In the genomic region with DNA sequence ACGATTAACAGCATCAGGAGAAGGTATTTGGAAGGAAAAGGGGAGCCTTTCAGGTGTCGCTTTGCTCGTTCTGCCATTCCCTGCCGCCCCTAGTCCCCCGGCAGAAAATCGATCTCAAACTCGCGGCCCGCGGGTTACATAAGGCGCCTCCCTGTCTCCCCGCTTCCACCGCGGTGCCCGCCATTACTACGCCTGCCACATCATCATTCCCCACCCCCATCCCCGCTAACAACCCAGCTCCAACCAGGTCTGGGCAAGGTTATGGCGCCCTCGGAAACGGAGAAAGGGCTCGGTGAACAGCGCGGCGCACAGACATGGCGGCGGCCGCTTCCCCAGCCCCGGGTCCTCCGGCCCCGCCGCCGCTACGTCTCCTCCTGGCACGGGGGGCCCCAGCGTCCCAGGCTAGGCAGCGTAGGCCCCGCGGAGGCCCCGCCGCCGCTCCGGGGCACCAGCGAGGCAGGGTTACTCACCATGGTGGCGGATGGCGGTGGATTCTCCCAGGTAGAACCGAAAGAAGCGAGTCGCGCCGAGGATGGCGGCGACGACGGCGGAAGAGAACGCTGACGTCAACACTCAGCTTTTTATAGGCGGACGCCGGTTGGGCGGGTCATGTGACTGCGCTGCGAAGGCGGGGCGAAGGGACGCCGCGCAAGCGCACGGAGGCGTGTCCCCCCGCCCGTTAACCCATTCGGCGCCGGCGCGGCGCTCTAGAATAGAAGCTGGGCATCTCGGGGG, we compare ENCODE assay signal across 8 cellular contexts. TPM values are rescaled to one million over a fixed set of nuclear protein-coding genes. Genes with fewer than 3 reads are reported as not detected.
A peak's percentile ranks its signal among the peaks of the same experiment; 100 is the strongest.
DNase-seq lines count a peak whose midpoint lies in the region; ATAC-seq and TF ChIP-seq lines count a peak whose summit lies in the region.

A gene (minus strand): TSS at position 556 of the 735 bp plus-strand sequence. CDS start 83 bp downstream, at position 473.

- H3K4me1 ChIP-seq in DND-41 (ENCODE audit: insufficient read depth, low read length) (peaks cover 74% of the 10 kb centered on the region), HCT116 (ENCODE audit: control insufficient read depth in 1 of 2, insufficient read depth in 2 of 2, low read length in 2 of 2) (peaks cover 22 to 47% of the 10 kb centered on the region in 2 experiments), upper lobe of left lung (peaks cover 39 to 66% (median 42%) of the 10 kb centered on the region in 4 donors)

- H3K4me3 ChIP-seq in DND-41 (ENCODE audit: low read depth in 1 of 2, low read length in 2 of 2) (peak within 1 kb of the TSS; percentile 69 to 73), HCT116 (replicated peaks in 1 of 2; ENCODE audit: low read depth in 1 of 2, low read length in 2 of 2) (peak within 1 kb of the TSS; percentile 95), upper lobe of left lung (peak within 1 kb of the TSS; percentile 73 to 91 (median 86))

- H3K4me2 ChIP-seq in DND-41 (ENCODE audit: insufficient read depth, low read length) (peak within 1 kb of the TSS; percentile 87), HCT116 (ENCODE audit: low read length) (peak within 1 kb of the TSS; percentile 84)

- H3K36me3 ChIP-seq in DND-41 (ENCODE audit: insufficient read depth, low read length) (peaks cover 50% of the 10 kb centered on the region), HCT116 (ENCODE audit: control insufficient read depth in 1 of 2, insufficient read depth in 2 of 2, low read length in 2 of 2) (peaks cover 37 to 49% of the 10 kb centered on the region in 2 experiments), upper lobe of left lung (peaks cover 38 to 44% (median 41%) of the 10 kb centered on the region in 4 donors)

- H3K27ac Mint-ChIP-seq in progenitor cell of endocrine pancreas = peak within 1 kb of the TSS; percentile 99

- no peaks in the 10 kb centered on the region for H3K27me3 ChIP-seq in DND-41 (ENCODE audit: insufficient read depth, low read length, poor library complexity)
- no peaks in the 10 kb centered on the region for H3K27me3 ChIP-seq in HCT116 (ENCODE audit: insufficient read depth, low read length)
- H3K27me3 ChIP-seq in upper lobe of left lung = no peaks in the 10 kb centered on the region

- H3K27ac ChIP-seq in DND-41 (ENCODE audit: low read length) (peak within 1 kb of the TSS; percentile 89), HCT116 (ENCODE audit: low read depth, low read length) (peak within 1 kb of the TSS; percentile 98), upper lobe of left lung (peak within 1 kb of the TSS; percentile 90 to 98 (median 94))

- CTCF ChIA-PET in HCT116 (lab: Charles Lee) = interaction anchor here (1.0 to 2.1 kb wide), 6 partner anchors 14 to 223 kb away, joined by 3 to 14 read pairs (median 6); a partner anchor contains a TSS

- H3K9ac ChIP-seq in DND-41 (ENCODE audit: low read depth, low read length) (peak within 1 kb of the TSS; percentile 71), HCT116 (ENCODE audit: low read length) (peak within 1 kb of the TSS; percentile 99)

- DNase-seq in DND-41 (peak; percentile 90), HCT116 (ENCODE audit: low read depth, low spot score) (peak; percentile 68), NCI-H146 treated with DMSO at 0.1 percent for 48 hours (lab: John Stamatoyannopoulos, UW; ENCODE audit: unreplicated experiment) (peak; percentile 46), T-helper 2 cell (peak; percentile 78 to 92 (median 85)), amniotic stem cell (lab: John Stamatoyannopoulos, UW) (peak; percentile 68), left cardiac atrium (peak; percentile 91), progenitor cell of endocrine pancreas (ENCODE audit: low spot score, unreplicated experiment) (peak; percentile 86), upper lobe of left lung (peak; percentile 80 to 98)

- H4K20me1 ChIP-seq in DND-41 (ENCODE audit: insufficient read depth, low read length) = peaks cover 51% of the 10 kb centered on the region
- H4K20me1 ChIP-seq in HCT116 (ENCODE audit: insufficient read depth) = peaks cover 47% of the 10 kb centered on the region; the same call in 1 of the 2 replicates

- POLR2A ChIA-PET in HCT116 (lab: Charles Lee) = interaction anchor here (0.7 to 3.1 kb wide), 16 partner anchors 9 to 486 kb away, joined by 3 to 60 read pairs (median 4); a partner anchor contains a TSS

- TF ChIP-seq RAD21 in HCT116 (IDR thresholded peaks at IDR 0.05; ENCODE audit: low read depth) = no peak

- H2AFZ ChIP-seq in DND-41 (ENCODE audit: low read depth, low read length) (peak within 1 kb of the TSS; percentile 86), HCT116 (ENCODE audit: low read depth, low read length, poor library complexity, severe bottlenecking) (peak within 1 kb of the TSS; percentile 95)

- TF ChIP-seq EP300 in upper lobe of left lung (IDR thresholded peaks at IDR 0.05) = peak in 1 of 4 donors; percentile 89

- H3K9me3 ChIP-seq in DND-41 (ENCODE audit: insufficient read depth, low read length, severe bottlenecking) (no peaks in the 10 kb centered on the region), HCT116 (ENCODE audit: control insufficient read depth in 1 of 2, insufficient read depth in 1 of 2, low read depth in 1 of 2, low read length in 2 of 2) (no peaks in the 10 kb centered on the region), upper lobe of left lung (no peaks in the 10 kb centered on the region)

- ATAC-seq in DND-41 (ENCODE audit: insufficient read depth, low read depth) (peak; percentile 64), HCT116 (peak; percentile 26), left cardiac atrium (peak; percentile 62 to 80), upper lobe of left lung (ENCODE audit: low FRiP score in 2 of 2) (peak; percentile 79 to 87)

- H3K27me3 Mint-ChIP-seq in progenitor cell of endocrine pancreas = no peaks in the 10 kb centered on the region

- TF ChIP-seq POLR2A in HCT116 (IDR thresholded peaks at IDR 0.05; ENCODE audit: borderline replicate concordance, extremely low read depth, insufficient read depth, insufficient read length) = peak; percentile 99
- peak; percentile 64 to 100 (median 98) for TF ChIP-seq POLR2A in upper lobe of left lung (IDR thresholded peaks at IDR 0.05)

- RAD21 ChIA-PET in HCT116 (lab: Charles Lee; ENCODE audit: low non-redundant PET in 1 of 2, low total read pairs in 2 of 2, uncharacterized antibody in 2 of 2, unreplicated experiment in 2 of 2) = no interaction called here

- peaks cover 23% of the 10 kb centered on the region for H3K4me1 Mint-ChIP-seq in progenitor cell of endocrine pancreas (ENCODE audit: low read depth)

- peaks cover 24% of the 10 kb centered on the region for H3K36me3 Mint-ChIP-seq in progenitor cell of endocrine pancreas (ENCODE audit: insufficient read depth)

- no peaks in the 10 kb centered on the region for H3K9me3 Mint-ChIP-seq in progenitor cell of endocrine pancreas (ENCODE audit: low read depth)

- intact Hi-C loops in HCT116 (cut with micrococcal nuclease) = loop anchor here (5.0 kb wide), 2 partner anchors 133 to 202 kb away; no protein-coding TSS in a partner anchor
- intact Hi-C loops in left cardiac atrium (cut with DNase I) = loop anchor here (2.0 to 10.0 kb wide), 3 partner anchors 14 to 217 kb away; a partner anchor contains a TSS

- no peaks in the 10 kb centered on the region for H3K9me2 ChIP-seq in HCT116 (ENCODE audit: insufficient read depth)

- BruUV-seq in HCT116 (replicated peaks; lab: Mats Ljungman, UMichigan) = no TSS peak

- TF ChIP-seq CTCF in DND-41 (IDR thresholded peaks at IDR 0.05; ENCODE audit: borderline replicate concordance, extremely low read depth, low read length, poor library complexity, severe bottlenecking) (no peak), HCT116 (IDR thresholded peaks at IDR 0.05 in 2 of 3, conservative IDR thresholded peaks at IDR 0.05 in 1 of 3; ENCODE audit: borderline replicate concordance in 1 of 3, insufficient read depth in 1 of 3, low read depth in 2 of 3, low read length in 2 of 3) (no peak), progenitor cell of endocrine pancreas (IDR thresholded peaks at IDR 0.05; ENCODE audit: unreplicated experiment) (no peak), upper lobe of left lung (IDR thresholded peaks at IDR 0.05) (peak in 4 of 6 experiments; percentile 8 to 46 (median 28))

- H3K4me3 Mint-ChIP-seq in progenitor cell of endocrine pancreas (ENCODE audit: low read depth) = peak within 1 kb of the TSS; percentile 98

- WGBS in upper lobe of left lung, 2 donors = 0% methylated on average over 11 to 53 of the region's 80 CpGs

- H3K79me2 ChIP-seq in DND-41 (ENCODE audit: insufficient read depth, low read length) (peaks cover 58% of the 10 kb centered on the region), HCT116 (ENCODE audit: insufficient read depth, low read length) (peaks cover 53% of the 10 kb centered on the region)

TF ChIP-seq in HCT116, 20 proteins besides CTCF, POLR2A, EP300 and RAD21 (continues in another document):
- TF ChIP-seq SP1 (IDR thresholded peaks at IDR 0.05; ENCODE audit: low read depth) = peak; percentile 86
- peak; percentile 87 for TF ChIP-seq YY1 (IDR thresholded peaks at IDR 0.05; ENCODE audit: extremely low read depth, insufficient replicate concordance, low read depth, low read length)
- no peak for TF ChIP-seq EZH2phosphoT487 (IDR thresholded peaks at IDR 0.05; ENCODE audit: borderline replicate concordance)
- no peak for TF ChIP-seq CEBPB (IDR thresholded peaks at IDR 0.05; ENCODE audit: low read depth)
- TF ChIP-seq, protein P1, sequence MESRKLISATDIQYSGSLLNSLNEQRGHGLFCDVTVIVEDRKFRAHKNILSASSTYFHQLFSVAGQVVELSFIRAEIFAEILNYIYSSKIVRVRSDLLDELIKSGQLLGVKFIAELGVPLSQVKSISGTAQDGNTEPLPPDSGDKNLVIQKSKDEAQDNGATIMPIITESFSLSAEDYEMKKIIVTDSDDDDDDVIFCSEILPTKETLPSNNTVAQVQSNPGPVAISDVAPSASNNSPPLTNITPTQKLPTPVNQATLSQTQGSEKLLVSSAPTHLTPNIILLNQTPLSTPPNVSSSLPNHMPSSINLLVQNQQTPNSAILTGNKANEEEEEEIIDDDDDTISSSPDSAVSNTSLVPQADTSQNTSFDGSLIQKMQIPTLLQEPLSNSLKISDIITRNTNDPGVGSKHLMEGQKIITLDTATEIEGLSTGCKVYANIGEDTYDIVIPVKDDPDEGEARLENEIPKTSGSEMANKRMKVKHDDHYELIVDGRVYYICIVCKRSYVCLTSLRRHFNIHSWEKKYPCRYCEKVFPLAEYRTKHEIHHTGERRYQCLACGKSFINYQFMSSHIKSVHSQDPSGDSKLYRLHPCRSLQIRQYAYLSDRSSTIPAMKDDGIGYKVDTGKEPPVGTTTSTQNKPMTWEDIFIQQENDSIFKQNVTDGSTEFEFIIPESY (IDR thresholded peaks at IDR 0.05; ENCODE audit: extremely low read depth, insufficient replicate concordance, low read length) = no peak

RNA-seq across cellular contexts. Expression of the gene that starts here (rescaled TPM):
- 3,796 TPM for total RNA-seq in HCT116 (2021; ENCODE audit: unreplicated experiment)
- polyA plus RNA-seq in HCT116 (2012) = 3,320 and 3,735 TPM in 2 replicates
- total RNA-seq in left cardiac atrium = 1,000 to 10,000 TPM; 1,815 to 2,062 TPM
- 3,028 and 3,054 TPM in 2 replicates for total RNA-seq in progenitor cell of endocrine pancreas
- total RNA-seq in upper lobe of left lung = 1,000 to 10,000 TPM; 1,167 to 2,562 (median 1,758) TPM

Comparison
In these comparisons a context has a peak if more than half of its experiments do, and no peak if none do; other contexts are left out.
1. Peak in every context shown above with its lines: DNase-seq, ATAC-seq, H3K4me3 ChIP-seq and H3K27ac ChIP-seq.
2. ATAC-seq: peak in every context shown above with its lines; median percentile 83 in upper lobe of left lung; 71 in left cardiac atrium; 64 in DND-41; 26 in HCT116.
3. CTCF ChIP-seq: peak in upper lobe of left lung (4 of 6); none in DND-41 (single experiment), HCT116 (0 of 3) and progenitor cell of endocrine pancreas (single experiment).